Comparison of ENCODE assay signal across 8 cellular contexts in genomic region chr11:83033972-83034672, GRCh38. TPM values are rescaled to one million over a fixed set of nuclear protein-coding genes. Genes with fewer than 3 reads are reported as not detected.
DNase-seq lines count a peak whose midpoint lies in the region; ATAC-seq and TF ChIP-seq lines count a peak whose summit lies in the region.

No MANE protein-coding gene starts in this region.

- H3K4me3 Mint-ChIP-seq in MCF 10A (ENCODE audit: unreplicated experiment): peak overlapping the region; percentile 66
- H3K4me3 Mint-ChIP-seq in activated CD4-positive, alpha-beta T cell treated with anti-CD3 and anti-CD28 coated beads, Interleukin-2, amount 10 ng/mL, durations not matched to agents 24 days and 14 days: no peak overlapping the region

- intact Hi-C loops in MCF 10A (cut with micrococcal nuclease) (loop anchor here (5.0 kb wide), 1 partner anchor 38 kb away; the partner anchor contains the start of gene RAB30), lower leg skin (cut with DNase I; ENCODE audit: low total_unique reads) (no loop called here)
- intact Hi-C loops in activated CD4-positive, alpha-beta T cell treated with anti-CD3 and anti-CD28 coated beads, Interleukin-2, amount 10 ng/mL, durations not matched to agents 24 days and 14 days (cut with micrococcal nuclease): no loop called here

- TF ChIP-seq CTCF in MCF 10A (IDR thresholded peaks at IDR 0.05; ENCODE audit: unreplicated experiment): no peak
- TF ChIP-seq CTCF in lower leg skin (IDR thresholded peaks at IDR 0.05): no peak

- no peaks in the 10 kb centered on the region for H3K27me3 ChIP-seq in thymus (ENCODE audit: control insufficient read depth, insufficient read depth)

- H3K4me1 Mint-ChIP-seq in MCF 10A (ENCODE audit: insufficient read depth, unreplicated experiment): peaks cover 22% of the 10 kb centered on the region
- peaks cover 14% of the 10 kb centered on the region for H3K4me1 Mint-ChIP-seq in activated CD4-positive, alpha-beta T cell treated with anti-CD3 and anti-CD28 coated beads, Interleukin-2, amount 10 ng/mL, durations not matched to agents 24 days and 14 days

- CTCF ChIA-PET in MCF 10A (lab: Yijun Ruan, JAX): interaction anchor here (0.5 to 3.4 kb wide), 13 partner anchors 10 to 1299 kb away, joined by 3 to 21 read pairs (median 4); partner anchors contain the start of gene RAB30

- no peaks in the 10 kb centered on the region for H3K36me3 Mint-ChIP-seq in MCF 10A (ENCODE audit: insufficient read depth, unreplicated experiment)
- H3K36me3 Mint-ChIP-seq in activated CD4-positive, alpha-beta T cell treated with anti-CD3 and anti-CD28 coated beads, Interleukin-2, amount 10 ng/mL, durations not matched to agents 24 days and 14 days (ENCODE audit: low read depth): peaks cover 13% of the 10 kb centered on the region

- WGBS in lower leg skin, 2 donors: 7 to 14% methylated on average over 6 of the region's 6 CpGs
- 88% methylated on average over 6 of the region's 6 CpGs for WGBS in thymus

- H3K27ac ChIP-seq in thymus (ENCODE audit: low read depth): peak overlapping the region; percentile 79

- no peaks in the 10 kb centered on the region for H3K36me3 ChIP-seq in thymus (ENCODE audit: control insufficient read depth, insufficient read depth)

- H3K4me3 ChIP-seq in lower leg skin (ENCODE audit: low read depth, poor library complexity, severe bottlenecking): no peak overlapping the region
- H3K4me3 ChIP-seq in thymus (ENCODE audit: low read length): no peak overlapping the region

- H3K9me3 Mint-ChIP-seq in MCF 10A (ENCODE audit: unreplicated experiment): no peaks in the 10 kb centered on the region
- H3K9me3 Mint-ChIP-seq in activated CD4-positive, alpha-beta T cell treated with anti-CD3 and anti-CD28 coated beads, Interleukin-2, amount 10 ng/mL, durations not matched to agents 24 days and 14 days: peaks cover 4% of the 10 kb centered on the region

- H3K27ac Mint-ChIP-seq in MCF 10A (ENCODE audit: low read depth, unreplicated experiment): peak overlapping the region; percentile 72
- H3K27ac Mint-ChIP-seq in activated CD4-positive, alpha-beta T cell treated with anti-CD3 and anti-CD28 coated beads, Interleukin-2, amount 10 ng/mL, durations not matched to agents 24 days and 14 days: no peak overlapping the region

- BruUV-seq in MCF 10A (replicated peaks; lab: Mats Ljungman, UMichigan): no TSS peak

- DNase-seq in GM04504 (ENCODE audit: low read depth) (peak; percentile 87), NCI-H1105 (lab: John Stamatoyannopoulos, UW) (peak; percentile 44), MCF 10A (ENCODE audit: unreplicated experiment) (peak; percentile 77), lower leg skin (ENCODE audit: low spot score in 2 of 2) (peak; percentile 54 to 88)
- DNase-seq in activated CD4-positive, alpha-beta T cell treated with anti-CD3 and anti-CD28 coated beads, Interleukin-2, amount 10 ng/mL, durations not matched to agents 24 days and 14 days: no peak

- ATAC-seq in GM19397 (IDR thresholded peaks at IDR 0.05; ENCODE audit: unreplicated experiment): no peak
- no peak for ATAC-seq in HG03565 (IDR thresholded peaks at IDR 0.05; ENCODE audit: unreplicated experiment)

- H3K9me3 ChIP-seq in thymus (ENCODE audit: control insufficient read depth): no peaks in the 10 kb centered on the region

- H3K4me1 ChIP-seq in thymus (ENCODE audit: control insufficient read depth, insufficient read depth, low read length): no peaks in the 10 kb centered on the region

- H3K27me3 Mint-ChIP-seq in MCF 10A (ENCODE audit: insufficient read depth, unreplicated experiment): no peaks in the 10 kb centered on the region
- H3K27me3 Mint-ChIP-seq in activated CD4-positive, alpha-beta T cell treated with anti-CD3 and anti-CD28 coated beads, Interleukin-2, amount 10 ng/mL, durations not matched to agents 24 days and 14 days: no peaks in the 10 kb centered on the region

- TF ChIP-seq POLR2A in lower leg skin (IDR thresholded peaks at IDR 0.05): no peak

- POLR2A ChIA-PET in MCF 10A (lab: Yijun Ruan, JAX): interaction anchor here (0.6 to 5.7 kb wide), 23 partner anchors 9 to 166 kb away, joined by 3 to 90 read pairs (median 5); partner anchors contain the start of genes ANKRD42, DDIAS, PCF11 and PRCP

RNA-seq across cellular contexts. Expression of gene RAB30, which starts 37.6 kb away (rescaled TPM):
- 12.5 and 13.2 TPM in 2 replicates for total RNA-seq in MCF 10A (2022)
- 10 to 100 TPM; 13.4 to 53.9 (median 25.7) TPM for total RNA-seq in lower leg skin
- polyA plus RNA-seq in thymus: 7.5 TPM
- 13.6 and 15.4 TPM in 2 replicates for total RNA-seq in activated CD4-positive, alpha-beta T cell treated with anti-CD3 and anti-CD28 coated beads, Interleukin-2, amount 10 ng/mL, durations not matched to agents 24 days and 14 days
